In genomic region chr1:6494627-6495026, GRCh38 we compare ENCODE assay signal across 1 cellular context.
TF ChIP-seq lines count a peak whose summit lies in the region.

No MANE protein-coding gene starts in this region.

TF ChIP-seq in K562, 482 proteins besides CTCF, POLR2A, EP300 and RAD21:
- no peak for TF ChIP-seq NR4A1 (CRISPR knock-in tag; IDR thresholded peaks at IDR 0.05)
- TF ChIP-seq NR4A1 (tag; IDR thresholded peaks at IDR 0.05), result no peak
- TF ChIP-seq ARID1B (IDR thresholded peaks at IDR 0.05), result no peak
- TF ChIP-seq ZNF436 (CRISPR knock-in tag; IDR thresholded peaks at IDR 0.05), result peak; percentile 83
- TF ChIP-seq USF2 (CRISPR knock-in tag; IDR thresholded peaks at IDR 0.05), result no peak
- peak; percentile 89 for TF ChIP-seq BCOR (IDR thresholded peaks at IDR 0.05)
- peak; percentile 40 to 68; a peak in 2 of 4 replicates for TF ChIP-seq KDM1A (IDR thresholded peaks at IDR 0.05)
- peak; percentile 26 for TF ChIP-seq GTF3C2 (IDR thresholded peaks at IDR 0.05; ENCODE audit: borderline replicate concordance, extremely low read depth, insufficient read length)
- TF ChIP-seq CBX1 (IDR thresholded peaks at IDR 0.05; ENCODE audit: low read depth), result peak; percentile 33; the same call in 1 of the 2 replicates
- TF ChIP-seq RBM25 (IDR thresholded peaks at IDR 0.05; ENCODE audit: low read depth, low read length, severe bottlenecking), result peak; percentile 41
- peak; percentile 97 for TF ChIP-seq ZFP36 (IDR thresholded peaks at IDR 0.05; ENCODE audit: low read depth, low read length, partially characterized antibody)
- 0 out of 2 replicates have a peak, but pooled peaks have one; percentile 37 for TF ChIP-seq SMARCA5 (IDR thresholded peaks at IDR 0.05)
- TF ChIP-seq, protein P1, sequence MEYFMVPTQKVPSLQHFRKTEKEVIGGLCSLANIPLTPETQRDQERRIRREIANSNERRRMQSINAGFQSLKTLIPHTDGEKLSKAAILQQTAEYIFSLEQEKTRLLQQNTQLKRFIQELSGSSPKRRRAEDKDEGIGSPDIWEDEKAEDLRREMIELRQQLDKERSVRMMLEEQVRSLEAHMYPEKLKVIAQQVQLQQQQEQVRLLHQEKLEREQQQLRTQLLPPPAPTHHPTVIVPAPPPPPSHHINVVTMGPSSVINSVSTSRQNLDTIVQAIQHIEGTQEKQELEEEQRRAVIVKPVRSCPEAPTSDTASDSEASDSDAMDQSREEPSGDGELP (CRISPR knock-in tag; IDR thresholded peaks at IDR 0.05; ENCODE audit: borderline replicate concordance), result peak; percentile 39; the same call in 1 of the 2 replicates
- TF ChIP-seq FOXK2 (conservative IDR thresholded peaks at IDR 0.05 in 1 of 2, IDR thresholded peaks at IDR 0.05 in 1 of 2; ENCODE audit: low read depth in 2 of 2), result no peak
- TF ChIP-seq HDAC2 (IDR thresholded peaks at IDR 0.05), result 0 out of 2 replicates have a peak, but pooled peaks have one; percentile 20
TF ChIP-seq in K562: peak in this region for 10.
